Comparison of ENCODE assay signal across 20 cellular contexts in the genomic region with DNA sequence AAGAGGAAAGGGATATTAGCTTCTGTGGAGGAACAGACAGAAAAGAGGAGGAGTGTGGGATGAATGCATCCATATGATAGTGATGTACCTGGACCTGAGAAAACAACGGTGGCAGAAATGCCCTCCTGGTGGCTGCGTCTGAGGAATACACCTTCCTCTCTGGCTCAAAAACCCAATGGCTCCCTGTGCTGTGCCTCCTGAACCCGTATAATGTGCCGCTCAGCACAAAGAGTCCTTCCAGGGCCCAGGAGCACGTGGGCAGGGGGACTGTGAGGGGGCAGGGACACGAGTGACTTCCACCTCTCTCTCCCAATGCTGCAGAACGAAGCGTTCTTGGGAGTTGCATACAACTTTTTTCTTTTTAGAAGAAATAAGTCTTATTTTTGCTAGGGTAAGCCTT. TPM values are rescaled to one million over a fixed set of nuclear protein-coding genes. Genes with fewer than 3 reads are reported as not detected.
DNase-seq lines count a peak whose midpoint lies in the region; ATAC-seq, FAIRE-seq and TF ChIP-seq lines count a peak whose summit lies in the region.
"Had no signal": no experiment of that assay in that cellular context is flagged by ENCODE, and none has a peak within 500 bp of the region (broad histone marks: within the 10 kb centered on the region; RNA-seq: fewer than 3 reads in every experiment).

No MANE protein-coding gene starts in this region.

- TF ChIP-seq POLR2A in HepG2 (IDR thresholded peaks at IDR 0.05; ENCODE audit: insufficient read depth in 1 of 2, low read depth in 2 of 2, low read length in 2 of 2): no peak

- H3K4me2 ChIP-seq in GM23338: no peak overlapping the region
- H3K4me2 ChIP-seq in HepG2 (ENCODE audit: low read depth, low read length): no peak overlapping the region
- H3K4me2 ChIP-seq: BLaER1 treated with 17β-estradiol and CSF1 and Interleukin-3, amounts not matched to agents 10 nM and 100 nM had no signal

- H3K9me3 ChIP-seq in WERI-Rb-1 (ENCODE audit: severe bottlenecking) (peaks cover 2% of the 10 kb centered on the region), HepG2 (ENCODE audit: low read length) (no peaks in the 10 kb centered on the region), lower lobe of right lung (no peaks in the 10 kb centered on the region)

- CTCF ChIA-PET in HepG2 (lab: Yijun Ruan, JAX; ENCODE audit: low intra/inter-chr PET ratio, low total read pairs): no interaction called here

- H3K27me3 Mint-ChIP-seq in GM23338 (ENCODE audit: insufficient read depth, low read depth, poor library complexity) (no peaks in the 10 kb centered on the region), osteocyte (ENCODE audit: unreplicated experiment) (no peaks in the 10 kb centered on the region)
- H3K27me3 Mint-ChIP-seq: B cell, IgD-negative memory B cell had no signal

- intact Hi-C loops in HepG2 (cut with micrococcal nuclease; ENCODE audit: unreplicated experiment): no loop called here
- intact Hi-C loops in lower lobe of right lung (cut with DNase I): no loop called here

- POLR2A ChIA-PET in HepG2 (lab: Yijun Ruan, JAX): interaction anchor here (0.9 to 1.4 kb wide), 2 partner anchors 33 to 35 kb away, joined by 3 to 4 read pairs; no protein-coding TSS in a partner anchor

- H3K27ac Mint-ChIP-seq in GM23338 (no peak overlapping the region), osteocyte (ENCODE audit: unreplicated experiment) (no peak overlapping the region)
- H3K27ac Mint-ChIP-seq: B cell; CD8-positive, alpha-beta T cell; HFFc6; IgD-negative memory B cell had no signal

- TF ChIP-seq CTCF in GM23338 (conservative IDR thresholded peaks at IDR 0.05; ENCODE audit: low read depth in 2 of 2): no peak
- TF ChIP-seq CTCF in WERI-Rb-1 (IDR thresholded peaks at IDR 0.05; ENCODE audit: low read depth, low read length): no peak
- TF ChIP-seq CTCF in HepG2 (CRISPR knock-in tag; IDR thresholded peaks at IDR 0.05): no peak
- TF ChIP-seq CTCF in osteocyte (IDR thresholded peaks at IDR 0.05): no peak
- no peak for TF ChIP-seq CTCF in lower lobe of right lung (IDR thresholded peaks at IDR 0.05)
- TF ChIP-seq CTCF in GM13977 (IDR thresholded peaks at IDR 0.05; ENCODE audit: extremely low read depth, insufficient read depth, missing control alignments): no peak

- TF ChIP-seq RAD21 in HepG2 (CRISPR knock-in tag; IDR thresholded peaks at IDR 0.05): no peak

- H3K4me3 Mint-ChIP-seq in GM23338 (no peak overlapping the region), osteocyte (ENCODE audit: unreplicated experiment) (no peak overlapping the region)
- H3K4me3 Mint-ChIP-seq: B cell; CD8-positive, alpha-beta T cell; HFFc6; IgD-negative memory B cell had no signal

- DNase-seq in GM23338 (ENCODE audit: low spot score): peak; percentile 52
- DNase-seq in WERI-Rb-1: peak; percentile 9
- DNase-seq in HepG2 (ENCODE audit: low spot score): no peak
- DNase-seq in osteocyte (ENCODE audit: extremely low spot score, unreplicated experiment): peak; percentile 23
- no peak for DNase-seq in lower lobe of right lung
- no peak for DNase-seq in NCI-H1105 (lab: John Stamatoyannopoulos, UW)
- no peak for DNase-seq in GM13977 (ENCODE audit: low spot score)
- DNase-seq: Calu3, DND-41, EL, HFFc6 had no signal

- 25% methylated on average over 8 of the region's 8 CpGs for WGBS in HepG2 (ENCODE audit: low lambda C conversion rate)

- H3K4me1 Mint-ChIP-seq in GM23338 (peaks cover 2% of the 10 kb centered on the region; the same call in 1 of the 3 replicates), osteocyte (ENCODE audit: unreplicated experiment) (peaks cover 18% of the 10 kb centered on the region)
- H3K4me1 Mint-ChIP-seq: B cell, IgD-negative memory B cell had no signal

- FAIRE-seq in HepG2 (lab: Jason Lieb, UNC): no peak
- FAIRE-seq: GM12878, GM19239, H54, HTR-8/SVneo had no signal

- H4K20me1 ChIP-seq in GM23338 (replicated peaks; ENCODE audit: insufficient read depth): no peaks in the 10 kb centered on the region
- H4K20me1 ChIP-seq in HepG2 (ENCODE audit: insufficient read depth, low read length): no peaks in the 10 kb centered on the region
- H4K20me1 ChIP-seq: BLaER1 treated with 17β-estradiol and CSF1 and Interleukin-3, amounts not matched to agents 10 nM and 100 nM had no signal

- H3K27me3 ChIP-seq in GM23338 (ENCODE audit: insufficient read depth): no peaks in the 10 kb centered on the region
- H3K27me3 ChIP-seq in WERI-Rb-1 (ENCODE audit: insufficient read depth, low read depth, severe bottlenecking): no peaks in the 10 kb centered on the region
- peaks cover 0 to 3% of the 10 kb centered on the region in 2 experiments; a peak in 1 of 5 replicates for H3K27me3 ChIP-seq in HepG2 (ENCODE audit: control insufficient read depth in 1 of 2, insufficient read depth in 2 of 2, low read length in 2 of 2)
- no peaks in the 10 kb centered on the region for H3K27me3 ChIP-seq in lower lobe of right lung (ENCODE audit: low read depth)
- H3K27me3 ChIP-seq: BLaER1 treated with 17β-estradiol and CSF1 and Interleukin-3, amounts not matched to agents 10 nM and 100 nM had no signal

- TF ChIP-seq EP300 in HepG2 (IDR thresholded peaks at IDR 0.05; ENCODE audit: low read depth in 2 of 2, low read length in 2 of 2) (no peak), HepG2 (CRISPR knock-in tag; IDR thresholded peaks at IDR 0.05; ENCODE audit: borderline replicate concordance) (no peak)

- in situ Hi-C loops in HepG2 (cut with HindIII; ENCODE audit: extremely low pct_ligation_motif_present, low pct_unique_long_range_greater_than_20kb) (no loop called here), GM13977 (cut with MboI; ENCODE audit: low pct_unique_long_range_greater_than_20kb, low sequenced_read_pairs, unreplicated experiment) (no loop called here)

- H3K9me3 Mint-ChIP-seq in GM23338 (no peaks in the 10 kb centered on the region; the same call in 2 of the 3 replicates), osteocyte (ENCODE audit: unreplicated experiment) (no peaks in the 10 kb centered on the region)
- H3K9me3 Mint-ChIP-seq: CD8-positive, alpha-beta T cell; HFFc6; IgD-negative memory B cell had no signal

- H3K27ac ChIP-seq in GM23338 (ENCODE audit: low read depth): no peak overlapping the region
- no peak overlapping the region for H3K27ac ChIP-seq in WERI-Rb-1
- H3K27ac ChIP-seq in HepG2 (ENCODE audit: extremely low read length, insufficient read depth, low read length): no peak overlapping the region
- no peak overlapping the region for H3K27ac ChIP-seq in lower lobe of right lung
- H3K27ac ChIP-seq: BLaER1 treated with 17β-estradiol and CSF1 and Interleukin-3, amounts not matched to agents 10 nM and 100 nM had no signal

- H3K79me2 ChIP-seq in GM23338 (replicated peaks; ENCODE audit: insufficient read depth): no peaks in the 10 kb centered on the region
- H3K79me2 ChIP-seq in HepG2 (ENCODE audit: insufficient read depth, low read length): no peaks in the 10 kb centered on the region

- no peaks in the 10 kb centered on the region for H3K36me3 Mint-ChIP-seq in GM23338 (ENCODE audit: low read depth)
- no peaks in the 10 kb centered on the region for H3K36me3 Mint-ChIP-seq in osteocyte (ENCODE audit: unreplicated experiment)
- H3K36me3 Mint-ChIP-seq: CD8-positive, alpha-beta T cell; IgD-negative memory B cell had no signal

- peak; percentile 67 for ATAC-seq in GM23338
- peak; percentile 57; the same call in 2 of the 3 replicates for ATAC-seq in HepG2
- ATAC-seq in lower lobe of right lung: no peak
- ATAC-seq: CD8-positive, alpha-beta T cell; GM12878; HCT116 had no signal

- H2AFZ ChIP-seq in GM23338: peak overlapping the region; percentile 78
- no peak overlapping the region for H2AFZ ChIP-seq in HepG2 (ENCODE audit: low read length)

- H3K4me1 ChIP-seq in GM23338 (ENCODE audit: insufficient read depth) (peaks cover 6% of the 10 kb centered on the region; the same call in 1 of the 2 replicates), HepG2 (ENCODE audit: insufficient read depth, low read length) (peaks cover 12% of the 10 kb centered on the region), lower lobe of right lung (peaks cover 8% of the 10 kb centered on the region)

- no peak overlapping the region for H3K9ac ChIP-seq in HepG2 (ENCODE audit: insufficient read depth, low read depth, low read length)
- H3K9ac ChIP-seq: BLaER1 treated with 17β-estradiol and CSF1 and Interleukin-3, amounts not matched to agents 10 nM and 100 nM had no signal

- H3F3A ChIP-seq in GM23338 (replicated peaks; ENCODE audit: low read depth): no peaks in the 10 kb centered on the region

- no peaks in the 10 kb centered on the region for H3K9me2 ChIP-seq in GM23338 (ENCODE audit: insufficient read depth)

- H3K36me3 ChIP-seq in GM23338 (ENCODE audit: insufficient read depth) (no peaks in the 10 kb centered on the region), WERI-Rb-1 (no peaks in the 10 kb centered on the region), HepG2 (replicated peaks in 1 of 2; ENCODE audit: control insufficient read depth in 1 of 2, insufficient read depth in 2 of 2, low read length in 2 of 2) (no peaks in the 10 kb centered on the region), lower lobe of right lung (no peaks in the 10 kb centered on the region)
- H3K36me3 ChIP-seq: BLaER1 treated with 17β-estradiol and CSF1 and Interleukin-3, amounts not matched to agents 10 nM and 100 nM had no signal

- BruUV-seq in HepG2 (replicated peaks; lab: Mats Ljungman, UMichigan): no TSS peak

- H3K4me3 ChIP-seq in GM23338 (no peak overlapping the region), WERI-Rb-1 (ENCODE audit: low read depth, low read length) (no peak overlapping the region), HepG2 (replicated peaks in 1 of 3; ENCODE audit: insufficient read depth in 1 of 3, low read depth in 2 of 3, low read length in 3 of 3) (no peak overlapping the region), lower lobe of right lung (no peak overlapping the region)
- H3K4me3 ChIP-seq: BLaER1 treated with 17β-estradiol and CSF1 and Interleukin-3, amounts not matched to agents 10 nM and 100 nM; GM12878 had no signal

RNA-seq across cellular contexts. Expression of a gene that starts 31.2 kb away (rescaled TPM):
- total RNA-seq in GM23338 (2014; rRNA removed; shearing (Covaris generic)): 62.4 and 62.9 TPM in 2 replicates
- 19.4 and 21.5 TPM in 2 replicates for polyA plus RNA-seq in GM23338 (2016; fragmentation: Nextera tagmentation; extraction: Ambion mirVana)
- 127 and 147 TPM in 2 replicates for total RNA-seq in HepG2 (2016; rRNA removed; fragmentation: Illumina TruSeq; extraction: Trizol)
- 25.1 and 26.8 TPM in 2 replicates for total RNA-seq in HepG2 (2016; cell fraction: cytosol; rRNA removed; fragmentation: Illumina TruSeq; extraction: Trizol; ENCODE audit: low read depth)
- 104 and 154 TPM in 2 replicates for total RNA-seq in HepG2 (2016; cell fraction: insoluble cytoplasmic fraction; rRNA removed; fragmentation: Illumina TruSeq; extraction: Trizol)
- total RNA-seq in HepG2 (2016; cell fraction: membrane; rRNA removed; fragmentation: Illumina TruSeq; extraction: Trizol): 85.2 and 85.5 TPM in 2 replicates
- total RNA-seq in HepG2 (2016; cell fraction: nucleus; rRNA removed; fragmentation: Illumina TruSeq; extraction: Trizol): 132 and 141 TPM in 2 replicates
- 140 and 180 TPM in 2 replicates for polyA plus RNA-seq in HepG2 (2011; rRNA removed)
- polyA plus RNA-seq in HepG2 (2011; cell fraction: cytosol; rRNA removed): 82.1 and 111 TPM in 2 replicates
- polyA plus RNA-seq in HepG2 (2011; cell fraction: nucleus; rRNA removed): 491 and 557 TPM in 2 replicates
- 136 and 153 TPM in 2 replicates for polyA plus RNA-seq in HepG2 (2012)
- 22.4 and 23.1 TPM in 2 replicates for polyA plus RNA-seq in HepG2 (2016; cell fraction: cytosol; fragmentation: Illumina TruSeq; extraction: Trizol; ENCODE audit: low read depth)
- polyA plus RNA-seq in HepG2 (2016; cell fraction: insoluble cytoplasmic fraction; fragmentation: Illumina TruSeq; extraction: Trizol; ENCODE audit: low read depth): 127 and 168 TPM in 2 replicates
- polyA plus RNA-seq in HepG2 (2016; cell fraction: membrane; fragmentation: Illumina TruSeq; extraction: Trizol; ENCODE audit: low read depth): 58.5 and 65.6 TPM in 2 replicates
- polyA plus RNA-seq in HepG2 (2016; cell fraction: nucleus; fragmentation: Illumina TruSeq; extraction: Trizol; ENCODE audit: insufficient read depth, low read depth): 293 and 322 TPM in 2 replicates
- polyA minus RNA-seq in HepG2 (2011; rRNA and poly(A)+ RNA removed; ENCODE audit: low replicate concordance): 43.4 and 196 TPM in 2 replicates
- polyA minus RNA-seq in HepG2 (2011; cell fraction: cytosol; rRNA and poly(A)+ RNA removed): 155 and 170 TPM in 2 replicates
- polyA minus RNA-seq in HepG2 (2011; cell fraction: nucleus; rRNA and poly(A)+ RNA removed): 115 and 118 TPM in 2 replicates
- 154 and 170 TPM in 2 replicates for total RNA-seq in osteocyte
- 154 TPM for total RNA-seq in lower lobe of right lung

Comparison
In these comparisons a context has a peak if more than half of its experiments do, and no peak if none do; other contexts are left out.
1. ATAC-seq: peak in GM23338 (single experiment) and HepG2 (single experiment); none in lower lobe of right lung (0 of 2).
2. DNase-seq: peak in GM23338 (single experiment), WERI-Rb-1 (single experiment) and osteocyte (single experiment); none in HepG2 (single experiment), lower lobe of right lung (single experiment), NCI-H1105 (single experiment) and GM13977 (single experiment).